ENCODE assay signal across 8 cellular contexts in genomic region chr17:11598274-11599221, GRCh38. TPM values are rescaled to one million over a fixed set of nuclear protein-coding genes. Genes with fewer than 3 reads are reported as not detected.
DNase-seq lines count a peak whose midpoint lies in the region; ATAC-seq and TF ChIP-seq lines count a peak whose summit lies in the region.

DNAH9 (plus strand) TSS chr17:11598470; CDS start chr17:11598499, 29 bp downstream.

- H3K36me3 ChIP-seq in heart left ventricle: no peaks in the 10 kb centered on the region

- no peaks in the 10 kb centered on the region for H3K36me3 Mint-ChIP-seq in activated naive CD4-positive, alpha-beta T cell treated with anti-CD3 and anti-CD28 coated beads, Interleukin-2, amount 10 ng/mL, durations not matched to agents 7 days and 5 days
- no peaks in the 10 kb centered on the region for H3K36me3 Mint-ChIP-seq in activated T-helper 17 cell treated with anti-CD3 and anti-CD28 coated beads, Interleukin-2, amount 50 U/mL, for 72 hours (ENCODE audit: low read depth)

- peaks cover 0 to 4% (median 0%) of the 10 kb centered on the region in 12 donors for H3K9me3 ChIP-seq in heart left ventricle

- peaks cover 13% of the 10 kb centered on the region for H3K27me3 Mint-ChIP-seq in activated naive CD4-positive, alpha-beta T cell treated with anti-CD3 and anti-CD28 coated beads, Interleukin-2, amount 10 ng/mL, durations not matched to agents 7 days and 5 days
- peaks cover 15% of the 10 kb centered on the region for H3K27me3 Mint-ChIP-seq in activated T-helper 17 cell treated with anti-CD3 and anti-CD28 coated beads, Interleukin-2, amount 50 U/mL, for 72 hours

- peaks cover 0 to 16% (median 5%) of the 10 kb centered on the region in 12 donors for H3K4me1 ChIP-seq in heart left ventricle

- no peak for TF ChIP-seq CTCF in heart left ventricle (IDR thresholded peaks at IDR 0.05)

- DNase-seq in activated naive CD4-positive, alpha-beta T cell treated with anti-CD3 and anti-CD28 coated beads, Interleukin-2, amount 10 ng/mL, durations not matched to agents 7 days and 5 days: peak; percentile 42
- no peak for DNase-seq in activated naive CD4-positive, alpha-beta T cell treated with anti-CD3 and anti-CD28 coated beads, Interleukin-2, amount 50 U/mL, for 16 hours
- DNase-seq in heart left ventricle (peak; percentile 94 to 98 (median 96)), occipital lobe (lab: John Stamatoyannopoulos, UW) (peak; percentile 92), EL (no peak)

- peak within 1 kb of the TSS in 8 of 12 donors; percentile 10 to 64 (median 42) for H3K27ac ChIP-seq in heart left ventricle

- TF ChIP-seq POLR2A in heart left ventricle (IDR thresholded peaks at IDR 0.05): no peak

- no peaks in the 10 kb centered on the region for H3K4me1 Mint-ChIP-seq in activated naive CD4-positive, alpha-beta T cell treated with anti-CD3 and anti-CD28 coated beads, Interleukin-2, amount 10 ng/mL, durations not matched to agents 7 days and 5 days
- H3K4me1 Mint-ChIP-seq in activated T-helper 17 cell treated with anti-CD3 and anti-CD28 coated beads, Interleukin-2, amount 50 U/mL, for 72 hours: no peaks in the 10 kb centered on the region

- H3K27ac Mint-ChIP-seq in activated naive CD4-positive, alpha-beta T cell treated with anti-CD3 and anti-CD28 coated beads, Interleukin-2, amount 10 ng/mL, durations not matched to agents 7 days and 5 days: no peak within 1 kb of the TSS
- H3K27ac Mint-ChIP-seq in activated T-helper 17 cell treated with anti-CD3 and anti-CD28 coated beads, Interleukin-2, amount 50 U/mL, for 72 hours: no peak within 1 kb of the TSS

- H3K4me3 Mint-ChIP-seq in activated naive CD4-positive, alpha-beta T cell treated with anti-CD3 and anti-CD28 coated beads, Interleukin-2, amount 10 ng/mL, durations not matched to agents 7 days and 5 days: no peak within 1 kb of the TSS
- H3K4me3 Mint-ChIP-seq in activated T-helper 17 cell treated with anti-CD3 and anti-CD28 coated beads, Interleukin-2, amount 50 U/mL, for 72 hours: peak within 1 kb of the TSS; percentile 15

- no peaks in the 10 kb centered on the region for H3K9me3 Mint-ChIP-seq in activated naive CD4-positive, alpha-beta T cell treated with anti-CD3 and anti-CD28 coated beads, Interleukin-2, amount 10 ng/mL, durations not matched to agents 7 days and 5 days
- no peaks in the 10 kb centered on the region for H3K9me3 Mint-ChIP-seq in activated T-helper 17 cell treated with anti-CD3 and anti-CD28 coated beads, Interleukin-2, amount 50 U/mL, for 72 hours

- 1 to 2% (median 1%) methylated on average over 27 to 84 of the region's 84 CpGs for WGBS in heart left ventricle, 4 donors

- H3K4me3 ChIP-seq in heart left ventricle: peak within 1 kb of the TSS; percentile 20 to 80 (median 65)

- CTCF ChIA-PET in activated naive CD4-positive, alpha-beta T cell treated with anti-CD3 and anti-CD28 coated beads, Interleukin-2, amount 10 ng/mL, durations not matched to agents 7 days and 5 days (lab: Charles Lee): no interaction called here

- intact Hi-C loops in heart left ventricle (cut with DNase I): no loop called here

- no peak for ATAC-seq in activated T-helper 17 cell treated with anti-CD3 and anti-CD28 coated beads, Interleukin-2, amount 50 U/mL, for 72 hours (replicated peaks)
- ATAC-seq in heart left ventricle: peak; percentile 100
- ATAC-seq in HG03378 (IDR thresholded peaks at IDR 0.05; ENCODE audit: unreplicated experiment): no peak
- ATAC-seq in HG02970 (IDR thresholded peaks at IDR 0.05; ENCODE audit: low FRiP score, unreplicated experiment): no peak

- peaks cover 0 to 8% (median 0%) of the 10 kb centered on the region in 9 donors for H3K27me3 ChIP-seq in heart left ventricle

RNA-seq across cellular contexts. Expression of gene DNAH9, which starts in this region (rescaled TPM):
- not detected for total RNA-seq in activated T-helper 17 cell treated with anti-CD3 and anti-CD28 coated beads, Interleukin-2, amount 50 U/mL, for 72 hours
- total RNA-seq in heart left ventricle: 1 to 10 TPM in 1 of 9 donors, under 1 TPM in 3, not detected in 5; 0.07 to 2.3 (median 0.49) TPM
- not detected for polyA plus RNA-seq in heart left ventricle
- 2.3 TPM for total RNA-seq in occipital lobe

Comparison
In these comparisons a context has a peak if more than half of its experiments do, and no peak if none do; other contexts are left out.
1. DNase-seq: peak in activated naive CD4-positive, alpha-beta T cell treated with anti-CD3 and anti-CD28 coated beads, Interleukin-2, amount 10 ng/mL, durations not matched to agents 7 days and 5 days (single experiment), heart left ventricle (5 of 5) and occipital lobe (single experiment); none in activated naive CD4-positive, alpha-beta T cell treated with anti-CD3 and anti-CD28 coated beads, Interleukin-2, amount 50 U/mL, for 16 hours (single experiment) and EL (single experiment).
2. ATAC-seq: peak in heart left ventricle (4 of 4); none in activated T-helper 17 cell treated with anti-CD3 and anti-CD28 coated beads, Interleukin-2, amount 50 U/mL, for 72 hours (single experiment), HG03378 (single experiment) and HG02970 (single experiment).